ENCODE assay signal across 8 cellular contexts in genomic region chr1:78649628-78650027, GRCh38. TPM values are rescaled to one million over a fixed set of nuclear protein-coding genes. Genes with fewer than 3 reads are reported as not detected.
A peak's percentile ranks its signal among the peaks of the same experiment; 100 is the strongest.
DNase-seq lines count a peak whose midpoint lies in the region; ATAC-seq and TF ChIP-seq lines count a peak whose summit lies in the region.

Gene IFI44, plus strand, starts transcription at chr1:78649831. Its CDS starts 365 bp downstream, at chr1:78650196.

- no peaks in the 10 kb centered on the region for H3K79me2 ChIP-seq in KMS-11 (ENCODE audit: insufficient read depth, low read depth)

- H3K27me3 Mint-ChIP-seq in activated CD4-positive, alpha-beta T cell treated with anti-CD3 and anti-CD28 coated beads for 36 hours, result no peaks in the 10 kb centered on the region

- peak within 1 kb of the TSS; percentile 76 for H3K4me3 Mint-ChIP-seq in activated CD4-positive, alpha-beta T cell treated with anti-CD3 and anti-CD28 coated beads for 36 hours

- DNase-seq in DMS 273 (lab: John Stamatoyannopoulos, UW; ENCODE audit: unreplicated experiment) (peak; percentile 95), colonic mucosa (peak; percentile 82), mesenteric fat pad (ENCODE audit: low spot score) (no peak), NCI-H2171 (lab: John Stamatoyannopoulos, UW) (no peak)
- peak; percentile 86 for DNase-seq in activated CD4-positive, alpha-beta T cell treated with anti-CD3 and anti-CD28 coated beads for 36 hours
- DNase-seq in stimulated activated CD8-positive, alpha-beta memory T cell treated with anti-CD3 and anti-CD28 coated beads, Interleukin-4, amount 100 ng/mL, for 1 hour (ENCODE audit: low read depth in 2 of 2, low spot score in 1 of 2), result peak; percentile 22 to 48

- no peaks in the 10 kb centered on the region for H4K20me1 ChIP-seq in KMS-11 (ENCODE audit: insufficient read depth)

- H3K4me3 ChIP-seq in KMS-11 (IDR thresholded peaks at IDR 0.05; ENCODE audit: insufficient read depth, low read depth, low read length) (no peak within 1 kb of the TSS), colonic mucosa (peak within 1 kb of the TSS; percentile 8)

- H3K27ac ChIP-seq in KMS-11 (peak within 1 kb of the TSS; percentile 54), colonic mucosa (peak within 1 kb of the TSS; percentile 29)

- intact Hi-C loops in activated CD4-positive, alpha-beta T cell treated with anti-CD3 and anti-CD28 coated beads for 36 hours (cut with DNase I, micrococcal nuclease), result loop anchor here (1.0 to 10.0 kb wide), 2 partner anchors 29 to 675 kb away; partner anchors contain the start of genes IFI44L (in 2 of the 2) and FUBP1 (in 1 of the 2)
- intact Hi-C loops in colonic mucosa (cut with DNase I), result no loop called here

- CTCF ChIA-PET in activated CD4-positive, alpha-beta T cell treated with anti-CD3 and anti-CD28 coated beads for 36 hours (lab: Charles Lee), result interaction anchor here (0.5 to 1.7 kb wide), 10 partner anchors 15 to 505 kb away, joined by 3 to 12 read pairs (median 4); partner anchors contain the start of gene IFI44L

- H3K4me1 ChIP-seq in KMS-11 (ENCODE audit: low read depth, poor library complexity, severe bottlenecking), result peaks cover 14% of the 10 kb centered on the region
- no peaks in the 10 kb centered on the region for H3K4me1 ChIP-seq in colonic mucosa

- H3K27ac Mint-ChIP-seq in activated CD4-positive, alpha-beta T cell treated with anti-CD3 and anti-CD28 coated beads for 36 hours, result peak within 1 kb of the TSS; percentile 84

- no peaks in the 10 kb centered on the region for H3K9me3 ChIP-seq in colonic mucosa

- H3K4me2 ChIP-seq in KMS-11, result peak within 1 kb of the TSS; percentile 42; the same call in 1 of the 2 replicates

- POLR2A ChIA-PET in activated CD4-positive, alpha-beta T cell treated with anti-CD3 and anti-CD28 coated beads for 36 hours (lab: Charles Lee), result no interaction called here

- H3K27me3 ChIP-seq in KMS-11 (ENCODE audit: insufficient read depth, low read depth) (no peaks in the 10 kb centered on the region), colonic mucosa (no peaks in the 10 kb centered on the region)

- H3K36me3 Mint-ChIP-seq in activated CD4-positive, alpha-beta T cell treated with anti-CD3 and anti-CD28 coated beads for 36 hours (ENCODE audit: low read depth), result peaks cover 25% of the 10 kb centered on the region

- H3K36me3 ChIP-seq in KMS-11 (ENCODE audit: insufficient read depth), result no peaks in the 10 kb centered on the region
- no peaks in the 10 kb centered on the region for H3K36me3 ChIP-seq in colonic mucosa

- ATAC-seq in GM21515 (IDR thresholded peaks at IDR 0.05; ENCODE audit: unreplicated experiment), result peak; percentile 88
- ATAC-seq in activated CD4-positive, alpha-beta T cell treated with anti-CD3 and anti-CD28 coated beads for 36 hours, result peak; percentile 85

- H3K9me3 Mint-ChIP-seq in activated CD4-positive, alpha-beta T cell treated with anti-CD3 and anti-CD28 coated beads for 36 hours (ENCODE audit: low read depth), result peaks cover 19% of the 10 kb centered on the region

- peaks cover 59% of the 10 kb centered on the region for H3K4me1 Mint-ChIP-seq in activated CD4-positive, alpha-beta T cell treated with anti-CD3 and anti-CD28 coated beads for 36 hours

- TF ChIP-seq CTCF in KMS-11 (conservative IDR thresholded peaks at IDR 0.05; ENCODE audit: low read depth, low read length), result no peak
- no peak for TF ChIP-seq CTCF in colonic mucosa (IDR thresholded peaks at IDR 0.05)

- H3K9ac ChIP-seq in KMS-11 (no peak within 1 kb of the TSS), colonic mucosa (ENCODE audit: low read depth in 2 of 2, low read length in 2 of 2) (no peak within 1 kb of the TSS)

- peak within 1 kb of the TSS; percentile 18; the same call in 1 of the 2 replicates for H2AFZ ChIP-seq in KMS-11 (ENCODE audit: low read depth)

RNA-seq across cellular contexts. Expression of gene IFI44, which starts in this region (rescaled TPM):
- total RNA-seq in activated CD4-positive, alpha-beta T cell treated with anti-CD3 and anti-CD28 coated beads for 36 hours, result 10 to 100 TPM; 43.1 to 55.4 TPM
- 1 to 10 TPM; 2.2 to 4.4 TPM for total RNA-seq in colonic mucosa
- total RNA-seq in mesenteric fat pad, result 40.6 TPM

Comparison
In these comparisons a context has a peak if more than half of its experiments do, and no peak if none do; other contexts are left out.
1. DNase-seq: peak in DMS 273 (single experiment), activated CD4-positive, alpha-beta T cell treated with anti-CD3 and anti-CD28 coated beads for 36 hours (single experiment), colonic mucosa (single experiment) and stimulated activated CD8-positive, alpha-beta memory T cell treated with anti-CD3 and anti-CD28 coated beads, Interleukin-4, amount 100 ng/mL, for 1 hour (2 of 2); none in mesenteric fat pad (single experiment) and NCI-H2171 (single experiment).